Comparison of ENCODE assay signal across 8 cellular contexts in the genomic region with DNA sequence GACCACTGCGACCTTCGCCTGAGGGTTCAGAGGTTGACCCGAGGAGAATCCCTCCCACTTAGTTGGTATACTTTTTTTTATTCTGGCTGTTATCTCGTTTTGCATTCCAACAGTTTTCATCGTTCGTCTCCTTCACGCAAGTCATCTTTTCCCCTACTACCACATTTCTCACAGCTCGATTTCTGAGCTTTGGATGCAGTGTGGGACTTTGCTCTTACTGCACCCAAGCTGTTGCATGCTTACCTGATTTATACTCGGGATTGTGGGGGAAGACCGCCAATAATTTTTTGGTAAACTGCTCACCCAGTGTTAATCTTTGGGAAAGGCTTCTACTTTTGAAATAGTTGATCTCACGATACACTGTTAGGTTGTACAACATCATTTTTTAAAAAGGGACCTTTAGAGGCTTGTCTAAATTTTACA. TPM values are rescaled to one million over a fixed set of nuclear protein-coding genes. Genes with fewer than 3 reads are reported as not detected.
DNase-seq lines count a peak whose midpoint lies in the region; ATAC-seq and TF ChIP-seq lines count a peak whose summit lies in the region.

No MANE protein-coding gene starts in this region.

- POLR2A ChIA-PET in BJ (lab: Charles Lee) = no interaction called here

- intact Hi-C loops in natural killer cell (cut with micrococcal nuclease) = loop anchor here (5.0 to 10.0 kb wide), 3 partner anchors 446 to 1739 kb away; a partner anchor contains a TSS

- no peaks in the 10 kb centered on the region for H3K27me3 ChIP-seq in BJ (ENCODE audit: control insufficient read depth, insufficient read depth, low read length)

- DNase-seq in BJ (ENCODE audit: low read depth) (no peak), coronary artery (ENCODE audit: low spot score) (no peak), natural killer cell (no peak), GDM1 (lab: John Stamatoyannopoulos, UW) (no peak), COR-L47 (lab: John Stamatoyannopoulos, UW) (no peak), KBM-7 (no peak)

- in situ Hi-C loops in KBM-7 (cut with MboI; ENCODE audit: low pct_unique_long_range_greater_than_20kb, low sequenced_read_pairs) = no loop called here

- H3K4me3 Mint-ChIP-seq in natural killer cell = peak overlapping the region; percentile 94

- H3K36me3 ChIP-seq in BJ (ENCODE audit: control insufficient read depth, insufficient read depth, low read length) (no peaks in the 10 kb centered on the region), KOPT-K1 (ENCODE audit: insufficient read depth, low read length) (no peaks in the 10 kb centered on the region)

- H3K4me1 Mint-ChIP-seq in natural killer cell = peaks cover 39 to 48% of the 10 kb centered on the region in 2 donors

- H3K27me3 Mint-ChIP-seq in natural killer cell (ENCODE audit: low read depth in 2 of 2) = no peaks in the 10 kb centered on the region

- no peaks in the 10 kb centered on the region for H3K9me3 Mint-ChIP-seq in natural killer cell

- TF ChIP-seq CTCF in BJ (IDR thresholded peaks at IDR 0.05; ENCODE audit: insufficient read depth, low read depth, low read length) (no peak), coronary artery (IDR thresholded peaks at IDR 0.05) (no peak), natural killer cell (IDR thresholded peaks at IDR 0.05) (no peak)

- ATAC-seq in natural killer cell (no peak), GM18867 (IDR thresholded peaks at IDR 0.05; ENCODE audit: unreplicated experiment) (no peak)

- H3K27ac Mint-ChIP-seq in natural killer cell = peak overlapping the region; percentile 95 to 96

- H3K27ac ChIP-seq in KOPT-K1 (ENCODE audit: low read depth, low read length, poor library complexity, severe bottlenecking) = peak overlapping the region; percentile 68
- H3K27ac ChIP-seq in coronary artery = peak overlapping the region; percentile 99

- H3K36me3 Mint-ChIP-seq in natural killer cell = no peaks in the 10 kb centered on the region

- CTCF ChIA-PET in BJ (lab: Yijun Ruan, JAX) = interaction anchor here (0.6 to 0.9 kb wide), 4 partner anchors 161 to 1159 kb away, joined by 3 to 4 read pairs (median 4); no protein-coding TSS in a partner anchor

- no peaks in the 10 kb centered on the region for H3K9me3 ChIP-seq in KOPT-K1 (ENCODE audit: insufficient read depth, low read length, poor library complexity, severe bottlenecking)

- H3K4me3 ChIP-seq in BJ (ENCODE audit: low read depth, low read length) = peak overlapping the region; percentile 100
- peak overlapping the region; percentile 98 for H3K4me3 ChIP-seq in coronary artery

RNA-seq across cellular contexts. Expression of a gene that starts 0.7 kb away (rescaled TPM):
- 22.5 and 46.7 TPM in 2 replicates for polyA plus RNA-seq in BJ (2011; rRNA removed)
- polyA minus RNA-seq in BJ (2011; rRNA and poly(A)+ RNA removed) = 18.3 and 28.5 TPM in 2 replicates
- total RNA-seq in natural killer cell = 10 to 100 TPM; 38.8 to 50.3 (median 45.4) TPM
